ENCODE assay signal across 29 cellular contexts in genomic region chr3:31147550-31147949, GRCh38.
"Had no signal": no experiment of that assay in that cellular context is flagged by ENCODE, and none has a peak within 500 bp of the region (broad histone marks: within the 10 kb centered on the region; RNA-seq: fewer than 3 reads in every experiment).

No MANE protein-coding gene starts in this region.

- H3K79me2 ChIP-seq: parathyroid adenoma had no signal

- H3K27ac Mint-ChIP-seq: naive thymus-derived CD4-positive, alpha-beta T cell; natural killer cell; nephron; neural progenitor cell; progenitor cell of endocrine pancreas; stimulated activated effector memory CD8-positive, alpha-beta T cell treated with anti-CD3 and anti-CD28 coated beads, Interleukin-12 subunit alpha, Interleukin-12 subunit beta, amount 100 ng/mL, for 72 hours; stimulated activated naive B cell treated with anti-CD40 and anti-IgM and Interleukin-4, amounts not matched to agents 10 μg/mL and 1 μg/mL and 100 μg/mL, for 72 hours had no signal

- H3K4me3 Mint-ChIP-seq: naive thymus-derived CD4-positive, alpha-beta T cell; natural killer cell; nephron; neural progenitor cell; stimulated activated effector memory CD8-positive, alpha-beta T cell treated with anti-CD3 and anti-CD28 coated beads, Interleukin-12 subunit alpha, Interleukin-12 subunit beta, amount 100 ng/mL, for 72 hours; stimulated activated naive B cell treated with anti-CD40 and anti-IgM and Interleukin-4, amounts not matched to agents 10 μg/mL and 1 μg/mL and 100 μg/mL, for 72 hours had no signal

- H3K4me1 Mint-ChIP-seq: natural killer cell; nephron; neural progenitor cell; stimulated activated effector memory CD8-positive, alpha-beta T cell treated with anti-CD3 and anti-CD28 coated beads, Interleukin-12 subunit alpha, Interleukin-12 subunit beta, amount 100 ng/mL, for 72 hours; stimulated activated naive B cell treated with anti-CD40 and anti-IgM and Interleukin-4, amounts not matched to agents 10 μg/mL and 1 μg/mL and 100 μg/mL, for 72 hours had no signal

- H3K9ac ChIP-seq: neural progenitor cell, parathyroid adenoma had no signal

- H3K4me1 ChIP-seq: neural progenitor cell, parathyroid adenoma, psoas muscle, right lobe of liver, sigmoid colon, stomach, thyroid gland, tibial nerve, upper lobe of left lung, vagina had no signal

- H3K4me3 ChIP-seq: neural progenitor cell, ovary, psoas muscle, right lobe of liver, sigmoid colon, stomach, thoracic aorta, thyroid gland, tibial nerve, upper lobe of left lung, vagina had no signal

- DNase-seq: naive thymus-derived CD4-positive, alpha-beta T cell; natural killer cell; occipital lobe; ovary; posterior cingulate gyrus; psoas muscle; right cardiac atrium; right lobe of liver; sigmoid colon; small intestine; stimulated activated CD4-positive, alpha-beta T cell treated with anti-CD3 and anti-CD28 coated beads, Interleukin-15, amount 100 ng/mL, for 24 hours; stimulated activated CD4-positive, alpha-beta T cell treated with anti-CD3 and anti-CD28 coated beads, Interleukin-2, amount 100 ng/mL, for 24 hours; stimulated activated CD4-positive, alpha-beta T cell treated with anti-CD3 and anti-CD28 coated beads, Interleukin-2, amount 100 ng/mL, for 48 hours; stimulated activated CD4-positive, alpha-beta T cell treated with anti-CD3 and anti-CD28 coated beads, Interleukin-4, amount 100 ng/mL, for 24 hours; stimulated activated naive B cell treated with anti-CD40 and anti-IgM and Interleukin-4, amounts not matched to agents 10 μg/mL and 1 μg/mL and 100 μg/mL, for 72 hours; stimulated activated naive CD4-positive, alpha-beta T cell treated with Interleukin-2 at 50 U/mL for 16 hours; stomach; thyroid gland; trophoblast cell; upper lobe of left lung had no signal

- H3K27me3 ChIP-seq: neural progenitor cell, ovary, right lobe of liver, sigmoid colon, stomach, thyroid gland, tibial nerve, upper lobe of left lung, vagina had no signal

- H3K27me3 Mint-ChIP-seq: naive thymus-derived CD4-positive, alpha-beta T cell; progenitor cell of endocrine pancreas; stimulated activated naive B cell treated with anti-CD40 and anti-IgM and Interleukin-4, amounts not matched to agents 10 μg/mL and 1 μg/mL and 100 μg/mL, for 72 hours had no signal

- ATAC-seq: naive thymus-derived CD4-positive, alpha-beta T cell; natural killer cell; psoas muscle; right cardiac atrium; right lobe of liver; stimulated activated effector memory CD8-positive, alpha-beta T cell treated with anti-CD3 and anti-CD28 coated beads, Interleukin-12 subunit alpha, Interleukin-12 subunit beta, amount 100 ng/mL, for 72 hours; stimulated activated naive B cell treated with anti-CD40 and anti-IgM and Interleukin-4, amounts not matched to agents 10 μg/mL and 1 μg/mL and 100 μg/mL, for 72 hours had no signal

- H3K27ac ChIP-seq: neural progenitor cell, ovary, parathyroid adenoma, psoas muscle, right lobe of liver, sigmoid colon, stomach, thoracic aorta, thyroid gland, tibial nerve, upper lobe of left lung, vagina had no signal

- H3K36me3 ChIP-seq: neural progenitor cell, ovary, right lobe of liver, sigmoid colon, stomach, thoracic aorta, thyroid gland, tibial nerve, upper lobe of left lung, vagina had no signal

- H3K4me2 ChIP-seq: neural progenitor cell had no signal

- FAIRE-seq: small intestine, urothelium cell line had no signal

- H3K9me3 ChIP-seq: ovary, psoas muscle, right lobe of liver, thyroid gland, vagina had no signal

- H2AFZ ChIP-seq: neural progenitor cell, parathyroid adenoma had no signal
